9 cellular contexts compared by ENCODE assay signal in genomic region chr19:485583-486236, GRCh38. TPM values are rescaled to one million over a fixed set of nuclear protein-coding genes. Genes with fewer than 3 reads are reported as not detected.
DNase-seq lines count a peak whose midpoint lies in the region; ATAC-seq lines count a peak whose summit lies in the region.
"Had no signal": no experiment of that assay in that cellular context is flagged by ENCODE, and none has a peak within 500 bp of the region (broad histone marks: within the 10 kb centered on the region; RNA-seq: fewer than 3 reads in every experiment).

No MANE protein-coding gene starts in this region.

- CTCF ChIA-PET in activated CD8-positive, alpha-beta memory T cell treated with anti-CD3 and anti-CD28 coated beads, Interleukin-2, amount 10 ng/mL, durations not matched to agents 7 days and 5 days (lab: Charles Lee): interaction anchor here (1.1 to 2.5 kb wide), 2 partner anchors 10 to 25 kb away, joined by 5 to 6 read pairs; partner anchors contain the start of gene MADCAM1

- no peak for ATAC-seq in activated CD8-positive, alpha-beta memory T cell treated with anti-CD3 and anti-CD28 coated beads, Interleukin-2, amount 10 ng/mL, durations not matched to agents 7 days and 5 days

- peaks cover 13% of the 10 kb centered on the region for H3K27me3 Mint-ChIP-seq in activated CD8-positive, alpha-beta memory T cell treated with anti-CD3 and anti-CD28 coated beads, Interleukin-2, amount 10 ng/mL, durations not matched to agents 7 days and 5 days

- no peak overlapping the region for H3K27ac Mint-ChIP-seq in activated CD8-positive, alpha-beta memory T cell treated with anti-CD3 and anti-CD28 coated beads, Interleukin-2, amount 10 ng/mL, durations not matched to agents 7 days and 5 days

- H3K9me3 Mint-ChIP-seq in activated CD8-positive, alpha-beta memory T cell treated with anti-CD3 and anti-CD28 coated beads, Interleukin-2, amount 10 ng/mL, durations not matched to agents 7 days and 5 days (ENCODE audit: low read depth): peaks cover 8% of the 10 kb centered on the region

- H3K36me3 Mint-ChIP-seq in activated CD8-positive, alpha-beta memory T cell treated with anti-CD3 and anti-CD28 coated beads, Interleukin-2, amount 10 ng/mL, durations not matched to agents 7 days and 5 days: peaks cover 8% of the 10 kb centered on the region

- peak; percentile 36 for DNase-seq in H4 (ENCODE audit: low spot score)
- peak; percentile 45 for DNase-seq in RPMI7951 (ENCODE audit: low read depth)
- DNase-seq in glomerular visceral epithelial cell (ENCODE audit: extremely low spot score): peak; percentile 58
- DNase-seq in renal cortical epithelial cell (ENCODE audit: low read depth): peak; percentile 41
- DNase-seq in activated CD8-positive, alpha-beta memory T cell treated with anti-CD3 and anti-CD28 coated beads, Interleukin-2, amount 10 ng/mL, durations not matched to agents 7 days and 5 days: no peak
- no peak for DNase-seq in GM19238 (ENCODE audit: insufficient read length, low spot score)
- no peak for DNase-seq in activated gamma-delta T cell (lab: John Stamatoyannopoulos, UW)
- no peak for DNase-seq in RKO (ENCODE audit: low spot score)
- DNase-seq: activated T-cell treated with anti-CD3 and anti-CD28 coated beads for 4 hours had no signal

- H3K4me3 Mint-ChIP-seq in activated CD8-positive, alpha-beta memory T cell treated with anti-CD3 and anti-CD28 coated beads, Interleukin-2, amount 10 ng/mL, durations not matched to agents 7 days and 5 days: no peak overlapping the region

- H3K4me1 Mint-ChIP-seq in activated CD8-positive, alpha-beta memory T cell treated with anti-CD3 and anti-CD28 coated beads, Interleukin-2, amount 10 ng/mL, durations not matched to agents 7 days and 5 days: peaks cover 9% of the 10 kb centered on the region

RNA-seq across cellular contexts. Expression of gene MADCAM1, which starts 10.6 kb away (rescaled TPM):
- not detected in 2 replicates for total RNA-seq in H4 (2014; rRNA removed; shearing (Covaris generic))
- 0.12 TPM in 1 of 2 replicates, not detected in the other for total RNA-seq in RPMI7951 (2014; rRNA removed; shearing (Covaris generic))
- 0.05 TPM in 1 of 2 replicates, not detected in the other for total RNA-seq in renal cortical epithelial cell
- under 1 TPM; 0.16 to 0.44 TPM for total RNA-seq in activated CD8-positive, alpha-beta memory T cell treated with anti-CD3 and anti-CD28 coated beads, Interleukin-2, amount 10 ng/mL, durations not matched to agents 7 days and 5 days

RNA-seq across cellular contexts. Expression of gene TPGS1, which starts 21.6 kb away (rescaled TPM):
- total RNA-seq in H4 (2014; rRNA removed; shearing (Covaris generic)): 28.3 and 45.8 TPM in 2 replicates
- 26.2 and 48.8 TPM in 2 replicates for total RNA-seq in RPMI7951 (2014; rRNA removed; shearing (Covaris generic))
- total RNA-seq in renal cortical epithelial cell: 30.3 and 75.5 TPM in 2 replicates
- total RNA-seq in activated CD8-positive, alpha-beta memory T cell treated with anti-CD3 and anti-CD28 coated beads, Interleukin-2, amount 10 ng/mL, durations not matched to agents 7 days and 5 days: 10 to 100 TPM; 19.4 to 21.6 TPM

RNA-seq across cellular contexts. Expression of gene SHC2, which starts 24.9 kb away (rescaled TPM):
- total RNA-seq in H4 (2014; rRNA removed; shearing (Covaris generic)): 1.4 and 2.0 TPM in 2 replicates
- total RNA-seq in RPMI7951 (2014; rRNA removed; shearing (Covaris generic)): 0.10 TPM in 1 of 2 replicates, not detected in the other
- 1.0 and 5.1 TPM in 2 replicates for total RNA-seq in renal cortical epithelial cell
- total RNA-seq in activated CD8-positive, alpha-beta memory T cell treated with anti-CD3 and anti-CD28 coated beads, Interleukin-2, amount 10 ng/mL, durations not matched to agents 7 days and 5 days: not detected

RNA-seq across cellular contexts. Expression of gene CDC34, which starts 45.9 kb away (rescaled TPM):
- 33.2 and 35.7 TPM in 2 replicates for total RNA-seq in H4 (2014; rRNA removed; shearing (Covaris generic))
- 56.4 and 61.8 TPM in 2 replicates for total RNA-seq in RPMI7951 (2014; rRNA removed; shearing (Covaris generic))
- 50.3 and 94.5 TPM in 2 replicates for total RNA-seq in renal cortical epithelial cell
- 10 to 100 TPM; 58.3 to 58.9 TPM for total RNA-seq in activated CD8-positive, alpha-beta memory T cell treated with anti-CD3 and anti-CD28 coated beads, Interleukin-2, amount 10 ng/mL, durations not matched to agents 7 days and 5 days

RNA-seq across cellular contexts. Expression of gene GZMM, which starts 58.1 kb away (rescaled TPM):
- not detected in 2 replicates for total RNA-seq in H4 (2014; rRNA removed; shearing (Covaris generic))
- 1.3 and 3.6 TPM in 2 replicates for total RNA-seq in RPMI7951 (2014; rRNA removed; shearing (Covaris generic))
- total RNA-seq in renal cortical epithelial cell: not detected in 2 replicates
- total RNA-seq in activated CD8-positive, alpha-beta memory T cell treated with anti-CD3 and anti-CD28 coated beads, Interleukin-2, amount 10 ng/mL, durations not matched to agents 7 days and 5 days: 10 to 100 TPM; 46.9 to 76.3 TPM

Comparison
In these comparisons a context has a peak if more than half of its experiments do, and no peak if none do; other contexts are left out.
1. DNase-seq: peak in H4 (single experiment), RPMI7951 (single experiment), glomerular visceral epithelial cell (single experiment) and renal cortical epithelial cell (single experiment); none in activated CD8-positive, alpha-beta memory T cell treated with anti-CD3 and anti-CD28 coated beads, Interleukin-2, amount 10 ng/mL, durations not matched to agents 7 days and 5 days (single experiment), GM19238 (single experiment), activated gamma-delta T cell (single experiment) and RKO (single experiment).